In genomic region chr6:160992323-160993314, GRCh38 we compare ENCODE assay signal across 8 cellular contexts. TPM values are rescaled to one million over a fixed set of nuclear protein-coding genes. Genes with fewer than 3 reads are reported as not detected.
DNase-seq lines count a peak whose midpoint lies in the region; ATAC-seq and TF ChIP-seq lines count a peak whose summit lies in the region.

No MANE protein-coding gene starts in this region.

- H3K4me3 Mint-ChIP-seq in progenitor cell of endocrine pancreas (ENCODE audit: low read depth), result peak overlapping the region; percentile 82

- 0% methylated on average over 5 of the region's 19 CpGs; no CpG with 5 or more reads in 1 of the 2 experiments for WGBS in IMR-90 (ENCODE audit: extremely low coverage in 2 of 2, insufficient read length in 1 of 2), 2 experiments

- peak overlapping the region; percentile 58 for H2AK9ac ChIP-seq in IMR-90 (replicated peaks; ENCODE audit: low read depth, low read length, poor library complexity)

- H2BK20ac ChIP-seq in IMR-90 (ENCODE audit: low read depth, low read length), result no peak overlapping the region

- peaks cover 3% of the 10 kb centered on the region for H3K9me1 ChIP-seq in IMR-90 (ENCODE audit: insufficient read depth, low read length)

- H3K9ac ChIP-seq in IMR-90 (ENCODE audit: low read depth, low read length), result peak overlapping the region; percentile 86

- H4K5ac ChIP-seq in IMR-90 (ENCODE audit: low read depth, low read length), result no peak overlapping the region

- peak overlapping the region; percentile 22 for H3K56ac ChIP-seq in IMR-90 (ENCODE audit: extremely low read depth, insufficient read depth, low read length)

- peaks cover 15% of the 10 kb centered on the region for H4K20me1 ChIP-seq in IMR-90 (ENCODE audit: insufficient read depth, low read length)

- H3K4me1 Mint-ChIP-seq in progenitor cell of endocrine pancreas (ENCODE audit: low read depth), result peaks cover 16% of the 10 kb centered on the region

- dilution Hi-C loops in IMR-90 (cut with HindIII; ENCODE audit: low sequenced_read_pairs, unreplicated experiment), result no loop called here

- CTCF ChIA-PET in IMR-90 (lab: Yijun Ruan, JAX), result interaction anchor here (0.6 to 1.5 kb wide), 14 partner anchors 9 to 454 kb away, joined by 3 to 7 read pairs (median 4); partner anchors contain the start of gene AGPAT4

- no peaks in the 10 kb centered on the region for H3K27me3 ChIP-seq in IMR-90 (ENCODE audit: control insufficient read depth, insufficient read depth, low read length)

- no peaks in the 10 kb centered on the region for H3K9me3 ChIP-seq in IMR-90 (ENCODE audit: control insufficient read depth, insufficient read depth, low read length)

- TF ChIP-seq RAD21 in IMR-90 (IDR thresholded peaks at IDR 0.05; ENCODE audit: low read length), result peak; percentile 67

- peak overlapping the region; percentile 95 for H3K4me3 ChIP-seq in IMR-90 (ENCODE audit: insufficient read depth, low read depth, low read length)

- in situ Hi-C loops in G401 (cut with HindIII; ENCODE audit: low sequenced_read_pairs) (no loop called here), IMR-90 (cut with MboI; ENCODE audit: low sequenced_read_pairs) (loop anchor here (25.0 kb wide), 1 partner anchor 270 kb away; the partner anchor contains the start of gene AGPAT4)

- H3K4me2 ChIP-seq in IMR-90 (ENCODE audit: low read depth, low read length), result peak overlapping the region; percentile 99

- no peak overlapping the region for H2AK5ac ChIP-seq in IMR-90 (ENCODE audit: low read depth, low read length)

- H3K14ac ChIP-seq in IMR-90 (replicated peaks; ENCODE audit: low read depth, low read length), result peak overlapping the region; percentile 15; the same call in 1 of the 2 replicates

- peak overlapping the region; percentile 11 for H2BK5ac ChIP-seq in IMR-90 (ENCODE audit: low read depth, low read length, poor library complexity, severe bottlenecking)

- no peak overlapping the region for H2BK15ac ChIP-seq in IMR-90 (ENCODE audit: low read depth, low read length)

- H3K23ac ChIP-seq in IMR-90 (ENCODE audit: low read depth, low read length), result peak overlapping the region; percentile 54

- no peak overlapping the region for H2BK120ac ChIP-seq in IMR-90 (ENCODE audit: low read depth, low read length)

- H3K36me3 Mint-ChIP-seq in progenitor cell of endocrine pancreas (ENCODE audit: insufficient read depth), result peaks cover under 1% of the 10 kb centered on the region

- H2AFZ ChIP-seq in IMR-90 (replicated peaks; ENCODE audit: low read length, poor library complexity), result peak overlapping the region; percentile 98

- H3K27ac Mint-ChIP-seq in progenitor cell of endocrine pancreas, result peak overlapping the region; percentile 95

- H3K4ac ChIP-seq in IMR-90 (ENCODE audit: low read depth, low read length), result 0 out of 2 replicates have a peak overlapping the region, but pooled peaks have one; percentile 34

- no TSS peak for BruUV-seq in IMR-90 (replicated peaks; lab: Mats Ljungman, UMichigan)

- POLR2A ChIA-PET in IMR-90 (lab: Charles Lee; ENCODE audit: unreplicated experiment), result no interaction called here

- intact Hi-C loops in IMR-90 (cut with micrococcal nuclease) (loop anchor here (1.0 to 5.0 kb wide), 2 partner anchors 40 to 62 kb away; no protein-coding TSS in a partner anchor), left ventricle myocardium superior (cut with micrococcal nuclease) (loop anchor here (2.0 kb wide), 1 partner anchor 60 kb away; no protein-coding TSS in a partner anchor)

- H3K36me3 ChIP-seq in IMR-90 (ENCODE audit: control insufficient read depth, insufficient read depth, low read length), result no peaks in the 10 kb centered on the region

- peak; percentile 63 for TF ChIP-seq CTCF in IMR-90 (conservative IDR thresholded peaks at IDR 0.05; ENCODE audit: low read depth, low read length)
- TF ChIP-seq CTCF in progenitor cell of endocrine pancreas (IDR thresholded peaks at IDR 0.05; ENCODE audit: unreplicated experiment), result peak; percentile 67

- H4K91ac ChIP-seq in IMR-90 (ENCODE audit: insufficient read depth, low read depth, low read length), result no peak overlapping the region

- H3K18ac ChIP-seq in IMR-90 (ENCODE audit: low read depth, low read length), result no peak overlapping the region

- peak overlapping the region; percentile 84 for H3K27ac ChIP-seq in IMR-90 (ENCODE audit: insufficient read depth, low read length)

- no peaks in the 10 kb centered on the region; the same call in 1 of the 2 replicates for H3K4me1 ChIP-seq in IMR-90 (ENCODE audit: control insufficient read depth, insufficient read depth, low read length)

- peaks cover 3 to 30% of the 10 kb centered on the region in 2 experiments; a peak in 3 of 4 replicates for H3K79me1 ChIP-seq in IMR-90 (ENCODE audit: low read depth in 1 of 2, low read length in 2 of 2)

- peak; percentile 83 for DNase-seq in G401 (ENCODE audit: low spot score)
- DNase-seq in IMR-90, result peak; percentile 70
- peak; percentile 69 for DNase-seq in amniotic epithelial cell (ENCODE audit: low read depth)
- no peak for DNase-seq in left ventricle myocardium superior
- DNase-seq in progenitor cell of endocrine pancreas (ENCODE audit: low spot score, unreplicated experiment), result no peak

- H3K9me3 Mint-ChIP-seq in progenitor cell of endocrine pancreas (ENCODE audit: low read depth), result no peaks in the 10 kb centered on the region

- ATAC-seq in GM21526 (IDR thresholded peaks at IDR 0.05; ENCODE audit: low FRiP score, unreplicated experiment) (peak; percentile 41), IMR-90 (ENCODE audit: low read depth) (peak; percentile 41), left ventricle myocardium superior (peak; percentile 67), GM21381 (IDR thresholded peaks at IDR 0.05; ENCODE audit: unreplicated experiment) (no peak)

- H3K27me3 Mint-ChIP-seq in progenitor cell of endocrine pancreas, result no peaks in the 10 kb centered on the region

- peak; percentile 80; the same call in 1 of the 2 replicates for TF ChIP-seq POLR2A in IMR-90 (IDR thresholded peaks at IDR 0.05; ENCODE audit: low read depth, low read length)

- H4K8ac ChIP-seq in IMR-90 (ENCODE audit: low read depth in 2 of 2, low read length in 2 of 2), result peak overlapping the region in 1 of 2 experiments; percentile 26; a peak in 3 of 4 replicates

TF ChIP-seq in IMR-90, 13 proteins besides CTCF, POLR2A, EP300 and RAD21:
- TF ChIP-seq SMC3 (IDR thresholded peaks at IDR 0.05; ENCODE audit: low read depth, low read length) (peak; percentile 64), FOS (IDR thresholded peaks at IDR 0.05; ENCODE audit: low read depth, low read length) (no peak)

TF ChIP-seq in PFSK-1, 5 proteins besides CTCF, POLR2A, EP300 and RAD21:
- TF ChIP-seq REST (IDR thresholded peaks at IDR 0.05; ENCODE audit: insufficient read depth in 1 of 2, low read depth in 2 of 2, low read length in 2 of 2) (no peak), POLR2AphosphoS5 (IDR thresholded peaks at IDR 0.05; ENCODE audit: low read depth, low read length) (peak; percentile 55; the same call in 1 of the 2 replicates), FOXP2 (optimal IDR thresholded peaks at IDR 0.05; ENCODE audit: borderline replicate concordance, extremely low read depth, extremely low read length, insufficient read depth) (no peak), TAF1 (IDR thresholded peaks at IDR 0.05; ENCODE audit: borderline replicate concordance, insufficient read depth, low read length) (peak; percentile 80; the same call in 1 of the 2 replicates), SIN3A (IDR thresholded peaks at IDR 0.05; ENCODE audit: borderline replicate concordance, insufficient read depth, low read length) (no peak)

RNA-seq across cellular contexts. Expression of gene MAP3K4, which starts 1.1 kb away (rescaled TPM):
- total RNA-seq in G401 (2014; rRNA removed; shearing (Covaris generic)), result 20.4 and 29.1 TPM in 2 replicates
- 20.4 and 23.1 TPM in 2 replicates for total RNA-seq in IMR-90 (2012; rRNA removed)
- polyA plus RNA-seq in IMR-90 (2012; rRNA removed), result 6.9 and 11.5 TPM in 2 replicates
- 2.0 and 3.7 TPM in 2 replicates for polyA plus RNA-seq in IMR-90 (2012; cell fraction: cytosol; rRNA removed)
- polyA plus RNA-seq in IMR-90 (2012; cell fraction: nucleus; rRNA removed; ENCODE audit: low replicate concordance), result 6.4 and 26.8 TPM in 2 replicates
- polyA plus RNA-seq in PFSK-1 (2012; ENCODE audit: insufficient read length, low read depth), result 18.9 TPM
- 43.6 TPM for total RNA-seq in left ventricle myocardium superior
- 68.1 and 68.4 TPM in 2 replicates for total RNA-seq in progenitor cell of endocrine pancreas

Comparison
In these comparisons a context has a peak if more than half of its experiments do, and no peak if none do; other contexts are left out.
1. DNase-seq: peak in G401 (single experiment), IMR-90 (single experiment) and amniotic epithelial cell (single experiment); none in left ventricle myocardium superior (single experiment) and progenitor cell of endocrine pancreas (single experiment).